ENCODE assay signal across 31 cellular contexts in the genomic region with DNA sequence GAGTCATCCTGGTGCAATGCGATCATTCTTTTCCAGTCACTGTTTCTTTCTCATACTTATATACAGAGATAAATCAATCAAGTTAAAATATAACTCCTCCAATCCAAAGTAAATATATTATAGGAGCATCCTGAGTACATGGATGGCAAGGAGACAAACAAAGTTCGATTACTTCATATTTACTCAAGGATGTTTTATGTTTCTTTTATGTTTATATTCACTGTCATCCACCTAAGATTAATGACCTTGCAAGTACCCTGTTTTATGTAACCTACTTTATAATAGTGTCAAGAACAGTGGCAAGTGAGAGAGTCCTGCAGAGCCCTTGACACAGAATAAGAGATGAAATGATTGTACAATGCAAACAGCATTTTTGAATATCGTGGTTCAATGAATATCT. TPM values are rescaled to one million over a fixed set of nuclear protein-coding genes. Genes with fewer than 3 reads are reported as not detected.
"Had no signal": no experiment of that assay in that cellular context is flagged by ENCODE, and none has a peak within 500 bp of the region (broad histone marks: within the 10 kb centered on the region; RNA-seq: fewer than 3 reads in every experiment).

A gene (minus strand): TSS at position 33 of the 400 bp plus-strand sequence. CDS start 26 bp downstream, at position 7.

- ATAC-seq: activated CD8-positive, alpha-beta memory T cell treated with anti-CD3 and anti-CD28 coated beads, Interleukin-2, amount 10 ng/mL, durations not matched to agents 7 days and 5 days; activated naive CD4-positive, alpha-beta T cell treated with anti-CD3 and anti-CD28 coated beads, Interleukin-2, amount 50 U/mL, for 72 hours; activated naive CD8-positive, alpha-beta T cell treated with anti-CD3 and anti-CD28 coated beads, Interleukin-2, amount 50 U/mL, for 24 hours; body of pancreas; PC-3; T-helper 17 cell had no signal

- H3K9me3 Mint-ChIP-seq: activated B cell treated with CpG ODN at 0.5 μM for 24 hours; activated CD4-positive, alpha-beta T cell treated with anti-CD3 and anti-CD28 coated beads, Interleukin-2, amount 10 ng/mL, durations not matched to agents 24 days and 14 days; activated naive CD4-positive, alpha-beta T cell treated with anti-CD3 and anti-CD28 coated beads, Interleukin-2, amount 50 U/mL, for 72 hours; activated naive CD8-positive, alpha-beta T cell treated with anti-CD3 and anti-CD28 coated beads, Interleukin-2, amount 50 U/mL, for 24 hours; activated T-cell treated with anti-CD3 and anti-CD28 coated beads, Interleukin-2, amount 50 U/mL, for 24 hours; activated T-helper 1 cell treated with anti-CD3 and anti-CD28 coated beads, Interleukin-12 subunit alpha, Interleukin-12 subunit beta, Interleukin-2, Interleukin-4 antibody, amounts not matched to agents 30 ng/mL and 10 ng/mL and 1 ng/mL, durations not matched to agents 14 hours and 24 hours and 36 hours had no signal

- H3K27ac Mint-ChIP-seq: activated B cell treated with CpG ODN at 0.5 μM for 24 hours; activated CD4-positive, alpha-beta T cell treated with anti-CD3 and anti-CD28 coated beads, Interleukin-2, amount 10 ng/mL, durations not matched to agents 24 days and 14 days; activated CD8-positive, alpha-beta memory T cell treated with anti-CD3 and anti-CD28 coated beads, Interleukin-2, amount 10 ng/mL, durations not matched to agents 7 days and 5 days; activated naive CD4-positive, alpha-beta T cell treated with anti-CD3 and anti-CD28 coated beads, Interleukin-2, amount 50 U/mL, for 72 hours; activated naive CD8-positive, alpha-beta T cell treated with anti-CD3 and anti-CD28 coated beads, Interleukin-2, amount 50 U/mL, for 24 hours; activated T-cell treated with anti-CD3 and anti-CD28 coated beads, Interleukin-2, amount 50 U/mL, for 24 hours; activated T-helper 1 cell treated with anti-CD3 and anti-CD28 coated beads, Interleukin-12 subunit alpha, Interleukin-12 subunit beta, Interleukin-2, Interleukin-4 antibody, amounts not matched to agents 30 ng/mL and 10 ng/mL and 1 ng/mL, durations not matched to agents 14 hours and 24 hours and 36 hours; T-helper 17 cell had no signal

- H3K4me1 Mint-ChIP-seq: activated B cell treated with CpG ODN at 0.5 μM for 24 hours; activated CD4-positive, alpha-beta T cell treated with anti-CD3 and anti-CD28 coated beads, Interleukin-2, amount 10 ng/mL, durations not matched to agents 24 days and 14 days; activated CD8-positive, alpha-beta memory T cell treated with anti-CD3 and anti-CD28 coated beads, Interleukin-2, amount 10 ng/mL, durations not matched to agents 7 days and 5 days; activated naive CD8-positive, alpha-beta T cell treated with anti-CD3 and anti-CD28 coated beads, Interleukin-2, amount 50 U/mL, for 24 hours; T-helper 17 cell had no signal

- H3K27me3 ChIP-seq: ascending aorta, body of pancreas had no signal

- H3K9me3 ChIP-seq: ascending aorta, body of pancreas had no signal

- H3K36me3 ChIP-seq: ascending aorta had no signal

- FAIRE-seq: bronchial epithelial cell, RCC 7860 had no signal

- H3K27ac ChIP-seq: ascending aorta, body of pancreas had no signal

- H3K27me3 Mint-ChIP-seq: activated B cell treated with CpG ODN at 0.5 μM for 24 hours; activated CD4-positive, alpha-beta T cell treated with anti-CD3 and anti-CD28 coated beads, Interleukin-2, amount 10 ng/mL, durations not matched to agents 24 days and 14 days; activated CD8-positive, alpha-beta memory T cell treated with anti-CD3 and anti-CD28 coated beads, Interleukin-2, amount 10 ng/mL, durations not matched to agents 7 days and 5 days; activated naive CD8-positive, alpha-beta T cell treated with anti-CD3 and anti-CD28 coated beads, Interleukin-2, amount 50 U/mL, for 24 hours; activated T-cell treated with anti-CD3 and anti-CD28 coated beads, Interleukin-2, amount 50 U/mL, for 24 hours; T-helper 17 cell had no signal

- H3K36me3 Mint-ChIP-seq: activated CD8-positive, alpha-beta memory T cell treated with anti-CD3 and anti-CD28 coated beads, Interleukin-2, amount 10 ng/mL, durations not matched to agents 7 days and 5 days; activated naive CD4-positive, alpha-beta T cell treated with anti-CD3 and anti-CD28 coated beads, Interleukin-2, amount 50 U/mL, for 72 hours had no signal

- DNase-seq: activated B cell treated with CpG ODN at 0.5 μM for 24 hours; activated CD4-positive, alpha-beta T cell treated with anti-CD3 and anti-CD28 coated beads for 1 hour; activated CD4-positive, alpha-beta T cell treated with anti-CD3 and anti-CD28 coated beads, Interleukin-2, amount 10 ng/mL, durations not matched to agents 24 days and 14 days; activated CD4-positive, alpha-beta T cell treated with anti-CD3 and anti-CD28 coated beads, Interleukin-2, amount 50 U/mL, for 48 hours; activated CD8-positive, alpha-beta memory T cell treated with anti-CD3 and anti-CD28 coated beads, Interleukin-2, amount 10 ng/mL, durations not matched to agents 7 days and 5 days; activated effector memory CD4-positive, alpha-beta T cell treated with Interleukin-2 at 50 U/mL for 16 hours; activated naive CD4-positive, alpha-beta T cell; activated naive CD8-positive, alpha-beta T cell treated with anti-CD3 and anti-CD28 coated beads, Interleukin-2, amount 50 U/mL, for 24 hours; activated T-cell treated with anti-CD3 and anti-CD28 coated beads, Interleukin-2, amount 50 U/mL, for 24 hours; amniotic stem cell; body of pancreas; central memory CD4-positive, alpha-beta T cell; Karpas-422; NCI-H1105 treated with DMSO at 0.1 percent for 48 hours; NCI-H1436 treated with DMSO at 0.1 percent for 48 hours; NCI-H187 treated with DMSO at 0.1 percent for 48 hours; NCI-H2081 treated with DMSO at 0.1 percent for 48 hours; NCI-H2171 treated with DMSO at 0.1 percent for 48 hours; NCI-H226; NCI-H69; PC-3; SIG-M5; T-helper 17 cell; T-helper 9 cell had no signal

- H3K4me3 Mint-ChIP-seq: activated B cell treated with CpG ODN at 0.5 μM for 24 hours; activated CD4-positive, alpha-beta T cell treated with anti-CD3 and anti-CD28 coated beads, Interleukin-2, amount 10 ng/mL, durations not matched to agents 24 days and 14 days; activated CD8-positive, alpha-beta memory T cell treated with anti-CD3 and anti-CD28 coated beads, Interleukin-2, amount 10 ng/mL, durations not matched to agents 7 days and 5 days; activated naive CD8-positive, alpha-beta T cell treated with anti-CD3 and anti-CD28 coated beads, Interleukin-2, amount 50 U/mL, for 24 hours; activated T-cell treated with anti-CD3 and anti-CD28 coated beads, Interleukin-2, amount 50 U/mL, for 24 hours; activated T-helper 1 cell treated with anti-CD3 and anti-CD28 coated beads, Interleukin-12 subunit alpha, Interleukin-12 subunit beta, Interleukin-2, Interleukin-4 antibody, amounts not matched to agents 30 ng/mL and 10 ng/mL and 1 ng/mL, durations not matched to agents 14 hours and 24 hours and 36 hours; T-helper 17 cell had no signal

- H3K4me1 ChIP-seq: ascending aorta, body of pancreas had no signal

- H3K4me3 ChIP-seq: ascending aorta, body of pancreas had no signal

RNA-seq across cellular contexts. Expression of the gene that starts here (rescaled TPM):
- total RNA-seq: activated B cell treated with CpG ODN at 0.5 μM for 24 hours; activated CD4-positive, alpha-beta T cell treated with anti-CD3 and anti-CD28 coated beads, Interleukin-2, amount 10 ng/mL, durations not matched to agents 24 days and 14 days; activated CD8-positive, alpha-beta memory T cell treated with anti-CD3 and anti-CD28 coated beads, Interleukin-2, amount 10 ng/mL, durations not matched to agents 7 days and 5 days; activated naive CD4-positive, alpha-beta T cell treated with anti-CD3 and anti-CD28 coated beads, Interleukin-2, amount 50 U/mL, for 72 hours; activated T-helper 1 cell treated with anti-CD3 and anti-CD28 coated beads, Interleukin-12 subunit alpha, Interleukin-12 subunit beta, Interleukin-2, Interleukin-4 antibody, amounts not matched to agents 30 ng/mL and 10 ng/mL and 1 ng/mL, durations not matched to agents 14 hours and 24 hours and 36 hours; ascending aorta; body of pancreas; bronchial epithelial cell; chondrocyte; NCI-H460; PC-3; T-helper 17 cell had no signal
